Comparison of ENCODE assay signal across 8 cellular contexts in genomic region chr21:36966846-36967657, GRCh38. TPM values are rescaled to one million over a fixed set of nuclear protein-coding genes. Genes with fewer than 3 reads are reported as not detected.
A peak's percentile ranks its signal among the peaks of the same experiment; 100 is the strongest.
DNase-seq lines count a peak whose midpoint lies in the region; ATAC-seq and TF ChIP-seq lines count a peak whose summit lies in the region.

No MANE protein-coding gene starts in this region.

- ATAC-seq in GM19351 (IDR thresholded peaks at IDR 0.05; ENCODE audit: unreplicated experiment), result peak; percentile 11
- no peak for ATAC-seq in activated T-helper 17 cell treated with anti-CD3 and anti-CD28 coated beads, Interleukin-2, amount 50 U/mL, for 72 hours (replicated peaks)
- ATAC-seq in stimulated activated memory B cell treated with anti-CD40 and anti-IgM and Interleukin-4, amounts not matched to agents 10 μg/mL and 1 μg/mL and 100 μg/mL, for 72 hours, result peak; percentile 67
- no peak for ATAC-seq in activated CD4-positive, CD25-positive, alpha-beta regulatory T cell treated with anti-CD3 and anti-CD28 coated beads, Interleukin-2, amount 50 U/mL, for 24 hours

- no peaks in the 10 kb centered on the region for H3K27me3 Mint-ChIP-seq in activated T-helper 17 cell treated with anti-CD3 and anti-CD28 coated beads, Interleukin-2, amount 50 U/mL, for 72 hours
- no peaks in the 10 kb centered on the region for H3K27me3 Mint-ChIP-seq in stimulated activated memory B cell treated with anti-CD40 and anti-IgM and Interleukin-4, amounts not matched to agents 10 μg/mL and 1 μg/mL and 100 μg/mL, for 72 hours

- H3K27me3 ChIP-seq in BJ (ENCODE audit: control insufficient read depth, insufficient read depth, low read length) (no peaks in the 10 kb centered on the region), iPS-18a (ENCODE audit: control insufficient read depth, insufficient read depth, low read length) (no peaks in the 10 kb centered on the region)

- H3K27ac ChIP-seq in iPS-18a (ENCODE audit: low read length), result no peak overlapping the region

- H3K4me3 ChIP-seq in BJ (ENCODE audit: low read depth, low read length), result peak overlapping the region; percentile 82
- H3K4me3 ChIP-seq in iPS-18a (ENCODE audit: low read length), result peak overlapping the region; percentile 64

- H3K27ac Mint-ChIP-seq in activated T-helper 17 cell treated with anti-CD3 and anti-CD28 coated beads, Interleukin-2, amount 50 U/mL, for 72 hours, result peak overlapping the region; percentile 80
- peak overlapping the region; percentile 80 for H3K27ac Mint-ChIP-seq in stimulated activated memory B cell treated with anti-CD40 and anti-IgM and Interleukin-4, amounts not matched to agents 10 μg/mL and 1 μg/mL and 100 μg/mL, for 72 hours

- H3K4me1 ChIP-seq in iPS-18a (ENCODE audit: control insufficient read depth, low read depth, low read length), result peaks cover 4% of the 10 kb centered on the region

- DNase-seq in BJ (ENCODE audit: low read depth), result no peak
- peak; percentile 7 for DNase-seq in HT-29 (ENCODE audit: low spot score)
- no peak for DNase-seq in activated CD4-positive, alpha-beta T cell treated with anti-CD3 and anti-CD28 coated beads for 4 hours

- no peaks in the 10 kb centered on the region for H3K9me3 Mint-ChIP-seq in activated T-helper 17 cell treated with anti-CD3 and anti-CD28 coated beads, Interleukin-2, amount 50 U/mL, for 72 hours
- no peaks in the 10 kb centered on the region for H3K9me3 Mint-ChIP-seq in stimulated activated memory B cell treated with anti-CD40 and anti-IgM and Interleukin-4, amounts not matched to agents 10 μg/mL and 1 μg/mL and 100 μg/mL, for 72 hours

- peaks cover 1% of the 10 kb centered on the region; the same call in 1 of the 2 replicates for H3K36me3 ChIP-seq in BJ (ENCODE audit: control insufficient read depth, insufficient read depth, low read length)
- no peaks in the 10 kb centered on the region for H3K36me3 ChIP-seq in iPS-18a (ENCODE audit: control insufficient read depth, low read depth, low read length)

- POLR2A ChIA-PET in BJ (lab: Charles Lee), result interaction anchor here (0.6 kb wide), 3 partner anchors 13 to 484 kb away, joined by 3 to 4 read pairs (median 3); partner anchors contain the start of gene RIPPLY3

- H3K4me1 Mint-ChIP-seq in activated T-helper 17 cell treated with anti-CD3 and anti-CD28 coated beads, Interleukin-2, amount 50 U/mL, for 72 hours, result peaks cover 11% of the 10 kb centered on the region
- peaks cover 15% of the 10 kb centered on the region for H3K4me1 Mint-ChIP-seq in stimulated activated memory B cell treated with anti-CD40 and anti-IgM and Interleukin-4, amounts not matched to agents 10 μg/mL and 1 μg/mL and 100 μg/mL, for 72 hours

- H3K9ac ChIP-seq in iPS-18a (ENCODE audit: low read length), result peak overlapping the region; percentile 4

- CTCF ChIA-PET in BJ (lab: Yijun Ruan, JAX), result interaction anchor here (0.9 to 3.5 kb wide), 6 partner anchors 10 to 43 kb away, joined by 3 to 11 read pairs (median 6); no protein-coding TSS in a partner anchor

- TF ChIP-seq CTCF in BJ (IDR thresholded peaks at IDR 0.05; ENCODE audit: insufficient read depth, low read depth, low read length), result no peak

- H3K36me3 Mint-ChIP-seq in activated T-helper 17 cell treated with anti-CD3 and anti-CD28 coated beads, Interleukin-2, amount 50 U/mL, for 72 hours (ENCODE audit: low read depth), result peaks cover 11% of the 10 kb centered on the region
- H3K36me3 Mint-ChIP-seq in stimulated activated memory B cell treated with anti-CD40 and anti-IgM and Interleukin-4, amounts not matched to agents 10 μg/mL and 1 μg/mL and 100 μg/mL, for 72 hours, result no peaks in the 10 kb centered on the region

- peak overlapping the region; percentile 75 for H3K4me3 Mint-ChIP-seq in activated T-helper 17 cell treated with anti-CD3 and anti-CD28 coated beads, Interleukin-2, amount 50 U/mL, for 72 hours
- H3K4me3 Mint-ChIP-seq in stimulated activated memory B cell treated with anti-CD40 and anti-IgM and Interleukin-4, amounts not matched to agents 10 μg/mL and 1 μg/mL and 100 μg/mL, for 72 hours, result peak overlapping the region; percentile 73

- H3K9me3 ChIP-seq in iPS-18a (ENCODE audit: control insufficient read depth, low read depth, low read length), result no peaks in the 10 kb centered on the region

RNA-seq across cellular contexts. Expression of gene HLCS, which starts 0.6 kb away (rescaled TPM):
- 16.9 and 23.3 TPM in 2 replicates for polyA plus RNA-seq in BJ (2011; rRNA removed)
- polyA minus RNA-seq in BJ (2011; rRNA and poly(A)+ RNA removed), result 16.0 and 17.3 TPM in 2 replicates
- 8.5 and 14.7 TPM in 2 replicates for total RNA-seq in HT-29 (2014; rRNA removed; shearing (Covaris generic))
- total RNA-seq in activated T-helper 17 cell treated with anti-CD3 and anti-CD28 coated beads, Interleukin-2, amount 50 U/mL, for 72 hours, result 10 to 100 TPM; 14.5 to 17.8 TPM

RNA-seq across cellular contexts. Expression of gene RIPPLY3, which starts 39.5 kb away (rescaled TPM):
- 0.22 and 0.23 TPM in 2 replicates for polyA plus RNA-seq in BJ (2011; rRNA removed)
- not detected in 2 replicates for polyA minus RNA-seq in BJ (2011; rRNA and poly(A)+ RNA removed)
- not detected in 2 replicates for total RNA-seq in HT-29 (2014; rRNA removed; shearing (Covaris generic))
- under 1 TPM; 0.17 to 0.48 TPM for total RNA-seq in activated T-helper 17 cell treated with anti-CD3 and anti-CD28 coated beads, Interleukin-2, amount 50 U/mL, for 72 hours

Comparison
In these comparisons a context has a peak if more than half of its experiments do, and no peak if none do; other contexts are left out.
1. ATAC-seq: peak in GM19351 (single experiment) and stimulated activated memory B cell treated with anti-CD40 and anti-IgM and Interleukin-4, amounts not matched to agents 10 μg/mL and 1 μg/mL and 100 μg/mL, for 72 hours (single experiment); none in activated T-helper 17 cell treated with anti-CD3 and anti-CD28 coated beads, Interleukin-2, amount 50 U/mL, for 72 hours (single experiment) and activated CD4-positive, CD25-positive, alpha-beta regulatory T cell treated with anti-CD3 and anti-CD28 coated beads, Interleukin-2, amount 50 U/mL, for 24 hours (0 of 2).